21 cellular contexts compared by ENCODE assay signal in genomic region chr2:115833196-115833595, GRCh38.
"Had no signal": no experiment of that assay in that cellular context is flagged by ENCODE, and none has a peak within 500 bp of the region (broad histone marks: within the 10 kb centered on the region; RNA-seq: fewer than 3 reads in every experiment).

No MANE protein-coding gene starts in this region.

- DNase-seq: KBM-7, MV-4-11, NCI-H1048, NCI-H1105, NCI-H1417 treated with DMSO at 0.1 percent for 48 hours, NCI-H146, NCI-H1694 treated with DMSO at 0.1 percent for 48 hours, NCI-H1930, NCI-H2081, NCI-H2107, NCI-H226, NCI-H446, NCI-H510A, NCI-H524 treated with DMSO at 0.1 percent for 48 hours, NCI-H69, NCI-H774, SHP77, T-helper 1 cell had no signal

- ATAC-seq: Panc1, SK-N-SH treated with all-trans-retinoic acid at 6 μM for 48 hours had no signal

- H3K27ac ChIP-seq: RWPE1 had no signal
